Comparison of ENCODE assay signal across 1 cellular context in the genomic region with DNA sequence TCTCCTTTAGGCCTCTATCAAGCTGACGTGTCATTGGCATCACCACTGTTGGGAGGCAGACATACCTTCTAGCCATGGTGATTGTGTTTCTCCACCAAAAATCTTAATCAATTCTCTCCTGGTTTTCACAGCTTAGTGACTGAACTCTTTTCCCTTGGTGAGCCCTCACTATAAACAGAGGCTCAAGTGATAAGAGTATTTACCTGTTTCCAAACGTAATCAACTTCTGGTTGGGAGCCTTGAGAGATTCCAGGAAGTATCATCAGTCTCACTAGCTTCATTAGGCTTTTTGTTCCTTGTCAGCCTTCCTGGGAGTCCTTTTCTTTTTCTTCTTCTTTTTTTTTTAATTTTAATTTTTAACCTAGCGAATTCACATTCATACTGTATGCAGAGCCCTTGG.
TF ChIP-seq lines count a peak whose summit lies in the region.

No MANE protein-coding gene starts in this region.

TF ChIP-seq in HepG2, 621 proteins besides CTCF, POLR2A, EP300 and RAD21 (continued from another document and continues in another):
- TF ChIP-seq, protein P1, sequence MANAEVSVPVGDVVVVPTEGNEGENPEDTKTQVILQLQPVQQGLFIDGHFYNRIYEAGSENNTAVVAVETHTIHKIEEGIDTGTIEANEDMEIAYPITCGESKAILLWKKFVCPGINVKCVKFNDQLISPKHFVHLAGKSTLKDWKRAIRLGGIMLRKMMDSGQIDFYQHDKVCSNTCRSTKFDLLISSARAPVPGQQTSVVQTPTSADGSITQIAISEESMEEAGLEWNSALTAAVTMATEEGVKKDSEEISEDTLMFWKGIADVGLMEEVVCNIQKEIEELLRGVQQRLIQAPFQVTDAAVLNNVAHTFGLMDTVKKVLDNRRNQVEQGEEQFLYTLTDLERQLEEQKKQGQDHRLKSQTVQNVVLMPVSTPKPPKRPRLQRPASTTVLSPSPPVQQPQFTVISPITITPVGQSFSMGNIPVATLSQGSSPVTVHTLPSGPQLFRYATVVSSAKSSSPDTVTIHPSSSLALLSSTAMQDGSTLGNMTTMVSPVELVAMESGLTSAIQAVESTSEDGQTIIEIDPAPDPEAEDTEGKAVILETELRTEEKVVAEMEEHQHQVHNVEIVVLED (CRISPR knock-in tag; IDR thresholded peaks at IDR 0.05; ENCODE audit: borderline replicate concordance), result no peak
- TF ChIP-seq ZNF556 (CRISPR knock-in tag; IDR thresholded peaks at IDR 0.05; ENCODE audit: borderline replicate concordance) (no peak), FOXK1 (CRISPR knock-in tag; IDR thresholded peaks at IDR 0.05; ENCODE audit: borderline replicate concordance, low read depth) (peak; percentile 40; the same call in 1 of the 2 replicates), RFXANK (CRISPR knock-in tag; IDR thresholded peaks at IDR 0.05) (no peak), ZNF570 (CRISPR knock-in tag; IDR thresholded peaks at IDR 0.05; ENCODE audit: borderline replicate concordance) (no peak), NR2C2 (CRISPR knock-in tag; IDR thresholded peaks at IDR 0.05; ENCODE audit: borderline replicate concordance) (no peak), MYNN (CRISPR knock-in tag; IDR thresholded peaks at IDR 0.05; ENCODE audit: low read depth) (no peak), NCOA5 (CRISPR knock-in tag; IDR thresholded peaks at IDR 0.05) (no peak), ZSCAN20 (CRISPR knock-in tag; IDR thresholded peaks at IDR 0.05; ENCODE audit: borderline replicate concordance) (no peak), ZNF749 (CRISPR knock-in tag; IDR thresholded peaks at IDR 0.05; ENCODE audit: borderline replicate concordance) (no peak), ZNF547 (CRISPR knock-in tag; IDR thresholded peaks at IDR 0.05) (no peak), SMAD1 (CRISPR knock-in tag; IDR thresholded peaks at IDR 0.05; ENCODE audit: borderline replicate concordance, low read depth) (no peak), ATRX (CRISPR knock-in tag; IDR thresholded peaks at IDR 0.05; ENCODE audit: borderline replicate concordance) (no peak), GZF1 (CRISPR knock-in tag; IDR thresholded peaks at IDR 0.05) (no peak), ZNF720 (CRISPR knock-in tag; IDR thresholded peaks at IDR 0.05) (no peak), FOSL1 (CRISPR knock-in tag; IDR thresholded peaks at IDR 0.05; ENCODE audit: borderline replicate concordance) (no peak), REL (CRISPR knock-in tag; conservative IDR thresholded peaks at IDR 0.05) (no peak), ZNF232 (CRISPR knock-in tag; IDR thresholded peaks at IDR 0.05; ENCODE audit: borderline replicate concordance) (no peak), ELF4 (CRISPR knock-in tag; IDR thresholded peaks at IDR 0.05; ENCODE audit: borderline replicate concordance) (no peak), SCMH1 (CRISPR knock-in tag; IDR thresholded peaks at IDR 0.05; ENCODE audit: borderline replicate concordance) (no peak)
- TF ChIP-seq, protein P2, sequence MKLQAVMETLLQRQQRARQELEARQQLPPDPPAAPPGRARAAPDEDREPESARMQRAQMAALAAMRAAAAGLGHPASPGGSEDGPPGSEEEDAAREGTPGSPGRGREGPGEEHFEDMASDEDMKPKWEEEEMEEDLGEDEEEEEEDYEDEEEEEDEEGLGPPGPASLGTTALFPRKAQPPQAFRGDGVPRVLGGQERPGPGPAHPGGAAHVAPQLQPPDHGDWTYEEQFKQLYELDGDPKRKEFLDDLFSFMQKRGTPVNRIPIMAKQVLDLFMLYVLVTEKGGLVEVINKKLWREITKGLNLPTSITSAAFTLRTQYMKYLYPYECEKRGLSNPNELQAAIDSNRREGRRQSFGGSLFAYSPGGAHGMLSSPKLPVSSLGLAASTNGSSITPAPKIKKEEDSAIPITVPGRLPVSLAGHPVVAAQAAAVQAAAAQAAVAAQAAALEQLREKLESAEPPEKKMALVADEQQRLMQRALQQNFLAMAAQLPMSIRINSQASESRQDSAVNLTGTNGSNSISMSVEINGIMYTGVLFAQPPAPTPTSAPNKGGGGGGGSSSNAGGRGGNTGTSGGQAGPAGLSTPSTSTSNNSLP (IDR thresholded peaks at IDR 0.05; ENCODE audit: low read depth, low read length), result no peak
- TF ChIP-seq, protein P3, sequence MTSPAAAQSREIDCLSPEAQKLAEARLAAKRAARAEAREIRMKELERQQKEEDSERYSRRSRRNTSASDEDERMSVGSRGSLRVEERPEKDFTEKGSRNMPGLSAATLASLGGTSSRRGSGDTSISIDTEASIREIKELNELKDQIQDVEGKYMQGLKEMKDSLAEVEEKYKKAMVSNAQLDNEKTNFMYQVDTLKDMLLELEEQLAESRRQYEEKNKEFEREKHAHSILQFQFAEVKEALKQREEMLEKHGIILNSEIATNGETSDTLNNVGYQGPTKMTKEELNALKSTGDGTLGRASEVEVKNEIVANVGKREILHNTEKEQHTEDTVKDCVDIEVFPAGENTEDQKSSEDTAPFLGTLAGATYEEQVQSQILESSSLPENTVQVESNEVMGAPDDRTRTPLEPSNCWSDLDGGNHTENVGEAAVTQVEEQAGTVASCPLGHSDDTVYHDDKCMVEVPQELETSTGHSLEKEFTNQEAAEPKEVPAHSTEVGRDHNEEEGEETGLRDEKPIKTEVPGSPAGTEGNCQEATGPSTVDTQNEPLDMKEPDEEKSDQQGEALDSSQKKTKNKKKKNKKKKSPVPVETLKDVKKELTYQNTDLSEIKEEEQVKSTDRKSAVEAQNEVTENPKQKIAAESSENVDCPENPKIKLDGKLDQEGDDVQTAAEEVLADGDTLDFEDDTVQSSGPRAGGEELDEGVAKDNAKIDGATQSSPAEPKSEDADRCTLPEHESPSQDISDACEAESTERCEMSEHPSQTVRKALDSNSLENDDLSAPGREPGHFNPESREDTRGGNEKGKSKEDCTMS (CRISPR knock-in tag; conservative IDR thresholded peaks at IDR 0.05), result no peak
- TF ChIP-seq, protein P4, sequence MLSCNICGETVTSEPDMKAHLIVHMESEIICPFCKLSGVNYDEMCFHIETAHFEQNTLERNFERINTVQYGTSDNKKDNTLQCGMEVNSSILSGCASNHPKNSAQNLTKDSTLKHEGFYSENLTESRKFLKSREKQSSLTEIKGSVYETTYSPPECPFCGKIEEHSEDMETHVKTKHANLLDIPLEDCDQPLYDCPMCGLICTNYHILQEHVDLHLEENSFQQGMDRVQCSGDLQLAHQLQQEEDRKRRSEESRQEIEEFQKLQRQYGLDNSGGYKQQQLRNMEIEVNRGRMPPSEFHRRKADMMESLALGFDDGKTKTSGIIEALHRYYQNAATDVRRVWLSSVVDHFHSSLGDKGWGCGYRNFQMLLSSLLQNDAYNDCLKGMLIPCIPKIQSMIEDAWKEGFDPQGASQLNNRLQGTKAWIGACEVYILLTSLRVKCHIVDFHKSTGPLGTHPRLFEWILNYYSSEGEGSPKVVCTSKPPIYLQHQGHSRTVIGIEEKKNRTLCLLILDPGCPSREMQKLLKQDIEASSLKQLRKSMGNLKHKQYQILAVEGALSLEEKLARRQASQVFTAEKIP (CRISPR knock-in tag; IDR thresholded peaks at IDR 0.05; ENCODE audit: borderline replicate concordance), result no peak
- TF ChIP-seq, protein P5, sequence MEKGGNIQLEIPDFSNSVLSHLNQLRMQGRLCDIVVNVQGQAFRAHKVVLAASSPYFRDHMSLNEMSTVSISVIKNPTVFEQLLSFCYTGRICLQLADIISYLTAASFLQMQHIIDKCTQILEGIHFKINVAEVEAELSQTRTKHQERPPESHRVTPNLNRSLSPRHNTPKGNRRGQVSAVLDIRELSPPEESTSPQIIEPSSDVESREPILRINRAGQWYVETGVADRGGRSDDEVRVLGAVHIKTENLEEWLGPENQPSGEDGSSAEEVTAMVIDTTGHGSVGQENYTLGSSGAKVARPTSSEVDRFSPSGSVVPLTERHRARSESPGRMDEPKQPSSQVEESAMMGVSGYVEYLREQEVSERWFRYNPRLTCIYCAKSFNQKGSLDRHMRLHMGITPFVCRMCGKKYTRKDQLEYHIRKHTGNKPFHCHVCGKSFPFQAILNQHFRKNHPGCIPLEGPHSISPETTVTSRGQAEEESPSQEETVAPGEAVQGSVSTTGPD (CRISPR knock-in tag; IDR thresholded peaks at IDR 0.05), result no peak
- TF ChIP-seq, protein P6, sequence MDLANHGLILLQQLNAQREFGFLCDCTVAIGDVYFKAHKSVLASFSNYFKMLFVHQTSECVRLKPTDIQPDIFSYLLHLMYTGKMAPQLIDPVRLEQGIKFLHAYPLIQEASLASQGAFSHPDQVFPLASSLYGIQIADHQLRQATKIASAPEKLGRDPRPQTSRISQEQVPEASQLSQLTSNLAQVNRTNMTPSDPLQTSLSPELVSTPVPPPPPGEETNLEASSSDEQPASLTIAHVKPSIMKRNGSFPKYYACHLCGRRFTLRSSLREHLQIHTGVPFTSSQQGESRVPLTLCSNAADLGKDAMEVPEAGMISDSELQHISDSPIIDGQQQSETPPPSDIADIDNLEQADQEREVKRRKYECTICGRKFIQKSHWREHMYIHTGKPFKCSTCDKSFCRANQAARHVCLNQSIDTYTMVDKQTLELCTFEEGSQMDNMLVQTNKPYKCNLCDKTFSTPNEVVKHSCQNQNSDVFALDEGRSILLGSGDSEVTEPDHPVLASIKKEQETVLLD (CRISPR knock-in tag; IDR thresholded peaks at IDR 0.05; ENCODE audit: low read depth), result no peak
- TF ChIP-seq, protein P7, sequence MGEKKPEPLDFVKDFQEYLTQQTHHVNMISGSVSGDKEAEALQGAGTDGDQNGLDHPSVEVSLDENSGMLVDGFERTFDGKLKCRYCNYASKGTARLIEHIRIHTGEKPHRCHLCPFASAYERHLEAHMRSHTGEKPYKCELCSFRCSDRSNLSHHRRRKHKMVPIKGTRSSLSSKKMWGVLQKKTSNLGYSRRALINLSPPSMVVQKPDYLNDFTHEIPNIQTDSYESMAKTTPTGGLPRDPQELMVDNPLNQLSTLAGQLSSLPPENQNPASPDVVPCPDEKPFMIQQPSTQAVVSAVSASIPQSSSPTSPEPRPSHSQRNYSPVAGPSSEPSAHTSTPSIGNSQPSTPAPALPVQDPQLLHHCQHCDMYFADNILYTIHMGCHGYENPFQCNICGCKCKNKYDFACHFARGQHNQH (CRISPR knock-in tag; IDR thresholded peaks at IDR 0.05), result no peak
- TF ChIP-seq, protein P8, sequence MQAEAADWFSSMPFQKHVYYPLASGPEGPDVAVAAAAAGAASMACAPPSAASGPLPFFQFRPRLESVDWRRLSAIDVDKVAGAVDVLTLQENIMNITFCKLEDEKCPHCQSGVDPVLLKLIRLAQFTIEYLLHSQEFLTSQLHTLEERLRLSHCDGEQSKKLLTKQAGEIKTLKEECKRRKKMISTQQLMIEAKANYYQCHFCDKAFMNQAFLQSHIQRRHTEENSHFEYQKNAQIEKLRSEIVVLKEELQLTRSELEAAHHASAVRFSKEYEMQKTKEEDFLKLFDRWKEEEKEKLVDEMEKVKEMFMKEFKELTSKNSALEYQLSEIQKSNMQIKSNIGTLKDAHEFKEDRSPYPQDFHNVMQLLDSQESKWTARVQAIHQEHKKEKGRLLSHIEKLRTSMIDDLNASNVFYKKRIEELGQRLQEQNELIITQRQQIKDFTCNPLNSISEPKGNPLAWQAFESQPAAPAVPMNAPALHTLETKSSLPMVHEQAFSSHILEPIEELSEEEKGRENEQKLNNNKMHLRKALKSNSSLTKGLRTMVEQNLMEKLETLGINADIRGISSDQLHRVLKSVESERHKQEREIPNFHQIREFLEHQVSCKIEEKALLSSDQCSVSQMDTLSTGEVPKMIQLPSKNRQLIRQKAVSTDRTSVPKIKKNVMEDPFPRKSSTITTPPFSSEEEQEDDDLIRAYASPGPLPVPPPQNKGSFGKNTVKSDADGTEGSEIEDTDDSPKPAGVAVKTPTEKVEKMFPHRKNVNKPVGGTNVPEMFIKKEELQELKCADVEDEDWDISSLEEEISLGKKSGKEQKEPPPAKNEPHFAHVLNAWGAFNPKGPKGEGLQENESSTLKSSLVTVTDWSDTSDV (CRISPR knock-in tag; IDR thresholded peaks at IDR 0.05), result no peak
- TF ChIP-seq, protein P9, sequence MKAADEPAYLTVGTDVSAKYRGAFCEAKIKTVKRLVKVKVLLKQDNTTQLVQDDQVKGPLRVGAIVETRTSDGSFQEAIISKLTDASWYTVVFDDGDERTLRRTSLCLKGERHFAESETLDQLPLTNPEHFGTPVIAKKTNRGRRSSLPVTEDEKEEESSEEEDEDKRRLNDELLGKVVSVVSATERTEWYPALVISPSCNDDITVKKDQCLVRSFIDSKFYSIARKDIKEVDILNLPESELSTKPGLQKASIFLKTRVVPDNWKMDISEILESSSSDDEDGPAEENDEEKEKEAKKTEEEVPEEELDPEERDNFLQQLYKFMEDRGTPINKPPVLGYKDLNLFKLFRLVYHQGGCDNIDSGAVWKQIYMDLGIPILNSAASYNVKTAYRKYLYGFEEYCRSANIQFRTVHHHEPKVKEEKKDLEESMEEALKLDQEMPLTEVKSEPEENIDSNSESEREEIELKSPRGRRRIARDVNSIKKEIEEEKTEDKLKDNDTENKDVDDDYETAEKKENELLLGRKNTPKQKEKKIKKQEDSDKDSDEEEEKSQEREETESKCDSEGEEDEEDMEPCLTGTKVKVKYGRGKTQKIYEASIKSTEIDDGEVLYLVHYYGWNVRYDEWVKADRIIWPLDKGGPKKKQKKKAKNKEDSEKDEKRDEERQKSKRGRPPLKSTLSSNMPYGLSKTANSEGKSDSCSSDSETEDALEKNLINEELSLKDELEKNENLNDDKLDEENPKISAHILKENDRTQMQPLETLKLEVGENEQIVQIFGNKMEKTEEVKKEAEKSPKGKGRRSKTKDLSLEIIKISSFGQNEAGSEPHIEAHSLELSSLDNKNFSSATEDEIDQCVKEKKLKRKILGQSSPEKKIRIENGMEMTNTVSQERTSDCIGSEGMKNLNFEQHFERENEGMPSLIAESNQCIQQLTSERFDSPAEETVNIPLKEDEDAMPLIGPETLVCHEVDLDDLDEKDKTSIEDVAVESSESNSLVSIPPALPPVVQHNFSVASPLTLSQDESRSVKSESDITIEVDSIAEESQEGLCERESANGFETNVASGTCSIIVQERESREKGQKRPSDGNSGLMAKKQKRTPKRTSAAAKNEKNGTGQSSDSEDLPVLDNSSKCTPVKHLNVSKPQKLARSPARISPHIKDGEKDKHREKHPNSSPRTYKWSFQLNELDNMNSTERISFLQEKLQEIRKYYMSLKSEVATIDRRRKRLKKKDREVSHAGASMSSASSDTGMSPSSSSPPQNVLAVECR (CRISPR knock-in tag; IDR thresholded peaks at IDR 0.05; ENCODE audit: borderline replicate concordance), result no peak; the same call in 1 of the 2 replicates
